Comparison of ENCODE assay signal across 1 cellular context in genomic region chr2:192159215-192159614, GRCh38.
TF ChIP-seq lines count a peak whose summit lies in the region.

No MANE protein-coding gene starts in this region.

TF ChIP-seq in IMR-90, 13 proteins besides CTCF, POLR2A, EP300 and RAD21 (continued from another document):
- TF ChIP-seq USF2 (IDR thresholded peaks at IDR 0.05; ENCODE audit: low read depth, low read length) = no peak
- no peak for TF ChIP-seq SMC3 (IDR thresholded peaks at IDR 0.05; ENCODE audit: low read depth, low read length)
- no peak for TF ChIP-seq RCOR1 (IDR thresholded peaks at IDR 0.05; ENCODE audit: insufficient replicate concordance, low read length)
- no peak for TF ChIP-seq RFX5 (IDR thresholded peaks at IDR 0.05; ENCODE audit: low read depth, low read length)
TF ChIP-seq in IMR-90: peak in this region for 0.
